In the genomic region with DNA sequence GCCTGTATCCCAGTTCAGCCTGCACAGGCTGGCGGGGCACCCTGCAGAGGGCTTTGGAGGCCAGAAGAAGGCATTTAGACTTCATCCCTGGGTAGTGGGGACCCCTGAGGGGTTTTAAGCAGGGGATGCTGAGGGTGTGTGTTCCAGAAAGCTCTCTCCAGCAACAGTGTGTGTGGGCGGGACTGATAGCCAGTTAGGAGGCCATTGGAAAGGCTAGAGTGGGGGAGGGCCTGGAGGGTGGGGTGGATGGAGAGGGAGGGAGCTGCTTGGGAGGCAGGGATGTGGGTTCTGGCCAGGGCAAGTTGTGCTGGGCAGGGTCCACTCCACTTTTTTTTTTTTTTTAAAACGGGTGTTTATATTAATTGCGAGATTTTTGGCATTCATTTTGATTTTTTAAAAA, we compare ENCODE assay signal across 2 cellular contexts.
A peak's percentile ranks its signal among the peaks of the same experiment; 100 is the strongest.
TF ChIP-seq lines count a peak whose summit lies in the region.

No MANE protein-coding gene starts in this region.

TF ChIP-seq in IMR-90, 13 proteins besides CTCF, POLR2A, EP300 and RAD21:
- TF ChIP-seq FOS (IDR thresholded peaks at IDR 0.05; ENCODE audit: low read depth, low read length) (no peak), MAZ (IDR thresholded peaks at IDR 0.05; ENCODE audit: borderline replicate concordance, low read depth, low read length) (no peak), RCOR1 (IDR thresholded peaks at IDR 0.05; ENCODE audit: insufficient replicate concordance, low read length) (no peak), RFX5 (IDR thresholded peaks at IDR 0.05; ENCODE audit: low read depth, low read length) (no peak), MXI1 (IDR thresholded peaks at IDR 0.05; ENCODE audit: borderline replicate concordance, low read depth, low read length) (no peak), NFE2L2 (IDR thresholded peaks at IDR 0.05; ENCODE audit: low read depth, low read length) (no peak), MAFK (IDR thresholded peaks at IDR 0.05; ENCODE audit: low read depth, low read length) (no peak), BHLHE40 (IDR thresholded peaks at IDR 0.05; ENCODE audit: low read depth, low read length) (no peak), CHD1 (IDR thresholded peaks at IDR 0.05; ENCODE audit: low read depth, low read length) (no peak), CEBPB (IDR thresholded peaks at IDR 0.05; ENCODE audit: low read depth, low read length) (no peak), SMC3 (IDR thresholded peaks at IDR 0.05; ENCODE audit: low read depth, low read length) (no peak)
- TF ChIP-seq, protein P1, sequence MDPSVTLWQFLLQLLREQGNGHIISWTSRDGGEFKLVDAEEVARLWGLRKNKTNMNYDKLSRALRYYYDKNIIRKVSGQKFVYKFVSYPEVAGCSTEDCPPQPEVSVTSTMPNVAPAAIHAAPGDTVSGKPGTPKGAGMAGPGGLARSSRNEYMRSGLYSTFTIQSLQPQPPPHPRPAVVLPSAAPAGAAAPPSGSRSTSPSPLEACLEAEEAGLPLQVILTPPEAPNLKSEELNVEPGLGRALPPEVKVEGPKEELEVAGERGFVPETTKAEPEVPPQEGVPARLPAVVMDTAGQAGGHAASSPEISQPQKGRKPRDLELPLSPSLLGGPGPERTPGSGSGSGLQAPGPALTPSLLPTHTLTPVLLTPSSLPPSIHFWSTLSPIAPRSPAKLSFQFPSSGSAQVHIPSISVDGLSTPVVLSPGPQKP (IDR thresholded peaks at IDR 0.05; ENCODE audit: borderline replicate concordance, low read depth, low read length): no peak
- TF ChIP-seq, protein P2, sequence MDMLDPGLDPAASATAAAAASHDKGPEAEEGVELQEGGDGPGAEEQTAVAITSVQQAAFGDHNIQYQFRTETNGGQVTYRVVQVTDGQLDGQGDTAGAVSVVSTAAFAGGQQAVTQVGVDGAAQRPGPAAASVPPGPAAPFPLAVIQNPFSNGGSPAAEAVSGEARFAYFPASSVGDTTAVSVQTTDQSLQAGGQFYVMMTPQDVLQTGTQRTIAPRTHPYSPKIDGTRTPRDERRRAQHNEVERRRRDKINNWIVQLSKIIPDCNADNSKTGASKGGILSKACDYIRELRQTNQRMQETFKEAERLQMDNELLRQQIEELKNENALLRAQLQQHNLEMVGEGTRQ (IDR thresholded peaks at IDR 0.05; ENCODE audit: low read depth, low read length): no peak

TF ChIP-seq in K562, 482 proteins besides CTCF, POLR2A, EP300 and RAD21:
- peak; percentile 80 for TF ChIP-seq EGR1 (conservative IDR thresholded peaks at IDR 0.05)
- TF ChIP-seq, protein P3, sequence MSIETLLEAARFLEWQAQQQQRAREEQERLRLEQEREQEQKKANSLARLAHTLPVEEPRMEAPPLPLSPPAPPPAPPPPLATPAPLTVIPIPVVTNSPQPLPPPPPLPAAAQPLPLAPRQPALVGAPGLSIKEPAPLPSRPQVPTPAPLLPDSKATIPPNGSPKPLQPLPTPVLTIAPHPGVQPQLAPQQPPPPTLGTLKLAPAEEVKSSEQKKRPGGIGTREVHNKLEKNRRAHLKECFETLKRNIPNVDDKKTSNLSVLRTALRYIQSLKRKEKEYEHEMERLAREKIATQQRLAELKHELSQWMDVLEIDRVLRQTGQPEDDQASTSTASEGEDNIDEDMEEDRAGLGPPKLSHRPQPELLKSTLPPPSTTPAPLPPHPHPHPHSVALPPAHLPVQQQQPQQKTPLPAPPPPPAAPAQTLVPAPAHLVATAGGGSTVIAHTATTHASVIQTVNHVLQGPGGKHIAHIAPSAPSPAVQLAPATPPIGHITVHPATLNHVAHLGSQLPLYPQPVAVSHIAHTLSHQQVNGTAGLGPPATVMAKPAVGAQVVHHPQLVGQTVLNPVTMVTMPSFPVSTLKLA (conservative IDR thresholded peaks at IDR 0.05): no peak
